Comparison of ENCODE assay signal across 18 cellular contexts in genomic region chr6:143457563-143458359, GRCh38. TPM values are rescaled to one million over a fixed set of nuclear protein-coding genes. Genes with fewer than 3 reads are reported as not detected.
DNase-seq lines count a peak whose midpoint lies in the region; ATAC-seq and TF ChIP-seq lines count a peak whose summit lies in the region.
"Had no signal": no experiment of that assay in that cellular context is flagged by ENCODE, and none has a peak within 500 bp of the region (broad histone marks: within the 10 kb centered on the region; RNA-seq: fewer than 3 reads in every experiment).

No MANE protein-coding gene starts in this region.

- ATAC-seq in GM19324 (IDR thresholded peaks at IDR 0.05; ENCODE audit: low FRiP score, unreplicated experiment) = no peak
- ATAC-seq in HG02973 (IDR thresholded peaks at IDR 0.05; ENCODE audit: unreplicated experiment) = no peak

- TF ChIP-seq CTCF in RWPE1 (conservative IDR thresholded peaks at IDR 0.05; ENCODE audit: low read depth) (no peak), fibroblast of pulmonary artery (IDR thresholded peaks at IDR 0.05; ENCODE audit: low read length, missing control alignments) (no peak)

- no peak overlapping the region for H3K27ac ChIP-seq in RWPE1
- H3K27ac ChIP-seq: parathyroid adenoma had no signal

- POLR2A ChIA-PET in RWPE1 (lab: Yijun Ruan, JAX; ENCODE audit: low non-redundant PET) = no interaction called here

- CTCF ChIA-PET in RWPE1 (lab: Yijun Ruan, JAX) = interaction anchor here (1.3 kb wide), 1 partner anchor 225 kb away, joined by 3 read pairs; no protein-coding TSS in a partner anchor

- H3K4me3 ChIP-seq in fibroblast of pulmonary artery (replicated peaks; ENCODE audit: low read depth, low read length) = no peak overlapping the region

- DNase-seq in GM03348 (ENCODE audit: low spot score) = peak; percentile 30
- peak; percentile 40 for DNase-seq in RWPE1 (ENCODE audit: low spot score)
- peak; percentile 26 for DNase-seq in fibroblast of pulmonary artery (ENCODE audit: low read depth)
- DNase-seq in renal cortical epithelial cell (ENCODE audit: low read depth) = peak; percentile 40
- no peak for DNase-seq in foreskin melanocyte
- DNase-seq in activated CD8-positive, alpha-beta memory T cell treated with anti-CD3 and anti-CD28 coated beads for 24 hours = no peak
- DNase-seq: activated CD4-positive, alpha-beta T cell treated with anti-CD3 and anti-CD28 coated beads, Interleukin-2, amount 50 U/mL, for 48 hours; activated effector memory CD4-positive, alpha-beta T cell treated with Interleukin-2 at 50 U/mL for 16 hours; BE2C; DMS53; midbrain; NCI-H1930; NCI-H774; SHP77; stimulated activated CD4-positive, alpha-beta T cell treated with anti-CD3 and anti-CD28 coated beads, Interleukin-1b, Interleukin-23, amount 100 ng/mL, for 48 hours had no signal

RNA-seq across cellular contexts. Expression of gene PEX3, which starts 7.2 kb away (rescaled TPM):
- 22.1 and 31.2 TPM in 2 replicates for total RNA-seq in renal cortical epithelial cell

RNA-seq across cellular contexts. Expression of gene ADAT2, which starts 7.3 kb away (rescaled TPM):
- 1.7 and 6.9 TPM in 2 replicates for total RNA-seq in renal cortical epithelial cell

RNA-seq across cellular contexts. Expression of gene FUCA2, which starts 53.8 kb away (rescaled TPM):
- total RNA-seq in renal cortical epithelial cell = 38.7 and 71.2 TPM in 2 replicates

Comparison
In these comparisons a context has a peak if more than half of its experiments do, and no peak if none do; other contexts are left out.
1. DNase-seq: peak in GM03348 (single experiment), RWPE1 (single experiment), fibroblast of pulmonary artery (single experiment) and renal cortical epithelial cell (single experiment); none in foreskin melanocyte (single experiment) and activated CD8-positive, alpha-beta memory T cell treated with anti-CD3 and anti-CD28 coated beads for 24 hours (single experiment).